In the genomic region with DNA sequence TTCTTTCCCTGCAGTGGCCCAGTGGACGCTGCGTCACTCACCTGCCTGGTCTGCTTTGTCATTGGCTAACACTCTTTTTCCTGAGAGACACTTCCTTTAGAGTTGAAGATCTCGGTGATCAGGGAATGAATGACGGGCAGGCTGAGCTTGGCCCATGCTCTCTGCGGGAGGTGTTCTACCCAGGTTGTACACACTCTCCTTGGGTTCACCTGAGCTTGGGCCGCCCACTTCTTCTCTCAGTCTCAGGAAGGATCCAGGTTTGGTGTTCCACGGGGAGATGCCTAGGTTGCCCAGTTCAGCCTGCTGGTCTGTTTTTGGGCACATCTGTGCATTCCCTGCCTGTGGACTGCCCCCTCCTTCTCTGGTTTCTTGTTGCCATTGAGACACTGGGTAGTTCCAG, we compare ENCODE assay signal across 13 cellular contexts.
A peak's percentile ranks its signal among the peaks of the same experiment; 100 is the strongest.
DNase-seq lines count a peak whose midpoint lies in the region; ATAC-seq and TF ChIP-seq lines count a peak whose summit lies in the region.
"Had no signal": no experiment of that assay in that cellular context is flagged by ENCODE, and none has a peak within 500 bp of the region (broad histone marks: within the 10 kb centered on the region; RNA-seq: fewer than 3 reads in every experiment).

No MANE protein-coding gene starts in this region.

- no peak for DNase-seq in activated CD4-positive, alpha-beta T cell treated with anti-CD3 and anti-CD28 coated beads, Interleukin-2, amount 10 ng/mL, durations not matched to agents 7 days and 5 days
- no peak for DNase-seq in activated CD4-positive, alpha-beta T cell treated with anti-CD3 and anti-CD28 coated beads, Interleukin-2, amount 50 U/mL, for 1 hour
- DNase-seq in WTC11 (ENCODE audit: low spot score): no peak
- DNase-seq in posterior vena cava (ENCODE audit: low spot score): peak; percentile 42
- no peak for DNase-seq in midbrain (lab: John Stamatoyannopoulos, UW)
- DNase-seq in SIG-M5 treated with dmso at 0.1 percent for 504 hours (lab: John Stamatoyannopoulos, UW; ENCODE audit: unreplicated experiment): no peak
- DNase-seq: ACHN; CD4-positive, CD25-positive, alpha-beta regulatory T cell; GM23248; IMR-90 had no signal

- peaks cover 66% of the 10 kb centered on the region for H3K36me3 Mint-ChIP-seq in activated CD4-positive, alpha-beta T cell treated with anti-CD3 and anti-CD28 coated beads, Interleukin-2, amount 10 ng/mL, durations not matched to agents 7 days and 5 days (ENCODE audit: low read depth)
- H3K36me3 Mint-ChIP-seq in WTC11: peaks cover 78% of the 10 kb centered on the region

- intact Hi-C loops in posterior vena cava (cut with DNase I): no loop called here

- no peak for TF ChIP-seq CTCF in WTC11 (IDR thresholded peaks at IDR 0.05)

- POLR2A ChIA-PET in activated CD4-positive, alpha-beta T cell treated with anti-CD3 and anti-CD28 coated beads, Interleukin-2, amount 10 ng/mL, durations not matched to agents 7 days and 5 days (lab: Charles Lee): no interaction called here
- POLR2A ChIA-PET in WTC11 (lab: Charles Lee): no interaction called here

- H3K27ac Mint-ChIP-seq in activated CD4-positive, alpha-beta T cell treated with anti-CD3 and anti-CD28 coated beads, Interleukin-2, amount 10 ng/mL, durations not matched to agents 7 days and 5 days: peak overlapping the region; percentile 5
- H3K27ac Mint-ChIP-seq in WTC11: peak overlapping the region; percentile 32; the same call in 1 of the 2 replicates
- H3K27ac Mint-ChIP-seq: CD4-positive, CD25-positive, alpha-beta regulatory T cell had no signal

- H3K4me3 Mint-ChIP-seq in activated CD4-positive, alpha-beta T cell treated with anti-CD3 and anti-CD28 coated beads, Interleukin-2, amount 10 ng/mL, durations not matched to agents 7 days and 5 days: no peak overlapping the region
- H3K4me3 Mint-ChIP-seq in WTC11: no peak overlapping the region
- H3K4me3 Mint-ChIP-seq: CD4-positive, CD25-positive, alpha-beta regulatory T cell had no signal

- H3K27me3 Mint-ChIP-seq in activated CD4-positive, alpha-beta T cell treated with anti-CD3 and anti-CD28 coated beads, Interleukin-2, amount 10 ng/mL, durations not matched to agents 7 days and 5 days: no peaks in the 10 kb centered on the region
- no peaks in the 10 kb centered on the region for H3K27me3 Mint-ChIP-seq in WTC11 (ENCODE audit: low read depth)
- H3K27me3 Mint-ChIP-seq: CD4-positive, CD25-positive, alpha-beta regulatory T cell had no signal

- ATAC-seq in WTC11: no peak
- no peak for ATAC-seq in HG03521 (IDR thresholded peaks at IDR 0.05; ENCODE audit: unreplicated experiment)
- ATAC-seq: GM12878, HCT116 had no signal

- CTCF ChIA-PET in activated CD4-positive, alpha-beta T cell treated with anti-CD3 and anti-CD28 coated beads, Interleukin-2, amount 10 ng/mL, durations not matched to agents 7 days and 5 days (lab: Charles Lee): no interaction called here
- CTCF ChIA-PET in WTC11 (lab: Charles Lee): no interaction called here

- H3K4me1 Mint-ChIP-seq in activated CD4-positive, alpha-beta T cell treated with anti-CD3 and anti-CD28 coated beads, Interleukin-2, amount 10 ng/mL, durations not matched to agents 7 days and 5 days: peaks cover 34% of the 10 kb centered on the region
- no peaks in the 10 kb centered on the region for H3K4me1 Mint-ChIP-seq in WTC11

- no peaks in the 10 kb centered on the region for H3K9me3 Mint-ChIP-seq in activated CD4-positive, alpha-beta T cell treated with anti-CD3 and anti-CD28 coated beads, Interleukin-2, amount 10 ng/mL, durations not matched to agents 7 days and 5 days
- H3K9me3 Mint-ChIP-seq in WTC11: no peaks in the 10 kb centered on the region

TF ChIP-seq in WTC11, 78 proteins besides CTCF, POLR2A, EP300 and RAD21:
- no peak for TF ChIP-seq FOXP1 (CRISPR knock-in tag; IDR thresholded peaks at IDR 0.05; ENCODE audit: borderline replicate concordance)
- TF ChIP-seq, protein P1, sequence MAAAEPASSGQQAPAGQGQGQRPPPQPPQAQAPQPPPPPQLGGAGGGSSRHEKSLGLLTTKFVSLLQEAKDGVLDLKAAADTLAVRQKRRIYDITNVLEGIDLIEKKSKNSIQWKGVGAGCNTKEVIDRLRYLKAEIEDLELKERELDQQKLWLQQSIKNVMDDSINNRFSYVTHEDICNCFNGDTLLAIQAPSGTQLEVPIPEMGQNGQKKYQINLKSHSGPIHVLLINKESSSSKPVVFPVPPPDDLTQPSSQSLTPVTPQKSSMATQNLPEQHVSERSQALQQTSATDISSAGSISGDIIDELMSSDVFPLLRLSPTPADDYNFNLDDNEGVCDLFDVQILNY (CRISPR knock-in tag; IDR thresholded peaks at IDR 0.05): no peak
- no peak for TF ChIP-seq NR2C2 (CRISPR knock-in tag; IDR thresholded peaks at IDR 0.05)
- TF ChIP-seq ATF1 (CRISPR knock-in tag; IDR thresholded peaks at IDR 0.05): no peak
- TF ChIP-seq, protein P2, sequence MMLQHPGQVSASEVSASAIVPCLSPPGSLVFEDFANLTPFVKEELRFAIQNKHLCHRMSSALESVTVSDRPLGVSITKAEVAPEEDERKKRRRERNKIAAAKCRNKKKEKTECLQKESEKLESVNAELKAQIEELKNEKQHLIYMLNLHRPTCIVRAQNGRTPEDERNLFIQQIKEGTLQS (CRISPR knock-in tag; conservative IDR thresholded peaks at IDR 0.05): no peak
- TF ChIP-seq, protein P3, sequence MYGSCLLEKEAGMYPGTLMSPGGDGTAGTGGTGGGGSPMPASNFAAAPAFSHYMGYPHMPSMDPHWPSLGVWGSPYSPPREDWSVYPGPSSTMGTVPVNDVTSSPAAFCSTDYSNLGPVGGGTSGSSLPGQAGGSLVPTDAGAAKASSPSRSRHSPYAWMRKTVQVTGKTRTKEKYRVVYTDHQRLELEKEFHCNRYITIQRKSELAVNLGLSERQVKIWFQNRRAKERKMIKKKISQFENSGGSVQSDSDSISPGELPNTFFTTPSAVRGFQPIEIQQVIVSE (CRISPR knock-in tag; IDR thresholded peaks at IDR 0.05; ENCODE audit: borderline replicate concordance): no peak
- TF ChIP-seq TP53 (CRISPR knock-in tag; IDR thresholded peaks at IDR 0.05): no peak
- TF ChIP-seq MXD4 (CRISPR knock-in tag; IDR thresholded peaks at IDR 0.05; ENCODE audit: borderline replicate concordance): no peak
- no peak for TF ChIP-seq TCF7 (CRISPR knock-in tag; IDR thresholded peaks at IDR 0.05; ENCODE audit: low read depth)
